In genomic region chr22:39232806-39233735, GRCh38 we compare ENCODE assay signal across 21 cellular contexts. TPM values are rescaled to one million over a fixed set of nuclear protein-coding genes. Genes with fewer than 3 reads are reported as not detected.
DNase-seq lines count a peak whose midpoint lies in the region; ATAC-seq and TF ChIP-seq lines count a peak whose summit lies in the region.
"Had no signal": no experiment of that assay in that cellular context is flagged by ENCODE, and none has a peak within 500 bp of the region (broad histone marks: within the 10 kb centered on the region; RNA-seq: fewer than 3 reads in every experiment).

No MANE protein-coding gene starts in this region.

- H3K27ac ChIP-seq in esophagus muscularis mucosa (replicated peaks in 1 of 4) = peak overlapping the region; percentile 60 to 80 (median 70)
- peak overlapping the region in 4 of 5 donors; percentile 65 to 86 (median 69) for H3K27ac ChIP-seq in stomach

- TF ChIP-seq CTCF in esophagus muscularis mucosa (IDR thresholded peaks at IDR 0.05) = no peak
- no peak for TF ChIP-seq CTCF in nephron (IDR thresholded peaks at IDR 0.05; ENCODE audit: unreplicated experiment in 3 of 3)
- no peak for TF ChIP-seq CTCF in stomach (IDR thresholded peaks at IDR 0.05)
- TF ChIP-seq CTCF in foreskin fibroblast (IDR thresholded peaks at IDR 0.05; ENCODE audit: low read depth, low read length) = no peak
- TF ChIP-seq CTCF in WTC11 (IDR thresholded peaks at IDR 0.05) = no peak

- DNase-seq in Right ventricle myocardium inferior (ENCODE audit: missing footprints) (peak; percentile 37), cardiac septum (ENCODE audit: low spot score) (no peak), esophagus muscularis mucosa (ENCODE audit: extremely low spot score) (no peak), stomach (no peak), foreskin fibroblast (no peak), WTC11 (ENCODE audit: low spot score) (no peak)
- DNase-seq: activated CD4-positive, alpha-beta T cell treated with anti-CD3 and anti-CD28 coated beads for 1 hour; DND-41; effector memory CD8-positive, alpha-beta T cell; NCI-H1092; NCI-H2029; nucleus accumbens; PC-3; stimulated activated CD4-positive, alpha-beta T cell treated with anti-CD3 and anti-CD28 coated beads, Interleukin-12 subunit alpha, Interleukin-12 subunit beta, amount 100 ng/mL, for 4 hours; stimulated activated CD4-positive, alpha-beta T cell treated with anti-CD3 and anti-CD28 coated beads, Interleukin-4, amount 100 ng/mL, for 4 hours had no signal

- CTCF ChIA-PET in WTC11 (lab: Charles Lee) = interaction anchor here (0.6 to 1.7 kb wide), 4 partner anchors 11 to 62 kb away, joined by 3 to 9 read pairs (median 5); partner anchors contain the start of gene PDGFB

- H3K27ac Mint-ChIP-seq in nephron (peak overlapping the region; percentile 57 to 77 (median 75)), WTC11 (no peak overlapping the region)
- H3K27ac Mint-ChIP-seq: activated naive CD4-positive, alpha-beta T cell treated with anti-CD3 and anti-CD28 coated beads, Interleukin-2, amount 50 U/mL, for 24 hours; activated T-helper 1 cell treated with anti-CD3 and anti-CD28 coated beads, Interleukin-12 subunit alpha, Interleukin-12 subunit beta, Interleukin-2, Interleukin-4 antibody, amounts not matched to agents 30 ng/mL and 10 ng/mL and 1 ng/mL, durations not matched to agents 14 hours and 24 hours and 36 hours; B cell; effector memory CD8-positive, alpha-beta T cell had no signal

- 75% methylated on average over 24 of the region's 25 CpGs for WGBS in esophagus muscularis mucosa
- WGBS in stomach, 5 donors = 75 to 87% (median 82%) methylated on average over 25 of the region's 25 CpGs

- ATAC-seq in Right ventricle myocardium inferior = no peak
- no peak for ATAC-seq in HG03342 (IDR thresholded peaks at IDR 0.05; ENCODE audit: unreplicated experiment)
- no peak for ATAC-seq in WTC11
- ATAC-seq: effector memory CD8-positive, alpha-beta T cell; PC-3 had no signal

- intact Hi-C loops in Right ventricle myocardium inferior (cut with DNase I) (no loop called here), cardiac septum (cut with DNase I) (no loop called here), esophagus muscularis mucosa (cut with DNase I) (no loop called here), stomach (cut with DNase I; ENCODE audit: low total_unique reads) (no loop called here)

- POLR2A ChIA-PET in WTC11 (lab: Charles Lee) = no interaction called here

- H3K9me3 ChIP-seq in esophagus muscularis mucosa (no peaks in the 10 kb centered on the region), stomach (no peaks in the 10 kb centered on the region)
- H3K9me3 ChIP-seq: A549 had no signal

- peaks cover 55 to 74% (median 66%) of the 10 kb centered on the region in 4 donors for H3K4me1 ChIP-seq in esophagus muscularis mucosa
- peaks cover 38 to 53% (median 44%) of the 10 kb centered on the region in 4 donors for H3K4me1 ChIP-seq in stomach

- H3K4me3 ChIP-seq in esophagus muscularis mucosa (no peak overlapping the region), stomach (no peak overlapping the region), foreskin fibroblast (ENCODE audit: low read depth in 1 of 2, low read length in 2 of 2) (no peak overlapping the region)
- H3K4me3 ChIP-seq: A549 had no signal

- peaks cover 0 to 56% (median 30%) of the 10 kb centered on the region in 4 donors for H3K36me3 ChIP-seq in esophagus muscularis mucosa
- peaks cover 0 to 41% (median 32%) of the 10 kb centered on the region in 4 donors for H3K36me3 ChIP-seq in stomach

- TF ChIP-seq EP300 in esophagus muscularis mucosa (IDR thresholded peaks at IDR 0.05) = no peak
- TF ChIP-seq EP300 in stomach (IDR thresholded peaks at IDR 0.05) = no peak

- H3K36me3 Mint-ChIP-seq in nephron (ENCODE audit: low read depth) (peaks cover 4% of the 10 kb centered on the region), WTC11 (peaks cover 9% of the 10 kb centered on the region)
- H3K36me3 Mint-ChIP-seq: activated naive CD4-positive, alpha-beta T cell treated with anti-CD3 and anti-CD28 coated beads, Interleukin-2, amount 50 U/mL, for 24 hours had no signal

- peaks cover 21% of the 10 kb centered on the region for H3K27me3 Mint-ChIP-seq in nephron (ENCODE audit: low read depth)
- peaks cover 41% of the 10 kb centered on the region for H3K27me3 Mint-ChIP-seq in WTC11 (ENCODE audit: low read depth)
- H3K27me3 Mint-ChIP-seq: effector memory CD8-positive, alpha-beta T cell had no signal

- TF ChIP-seq POLR2A in esophagus muscularis mucosa (IDR thresholded peaks at IDR 0.05; ENCODE audit: low read depth) (no peak), stomach (IDR thresholded peaks at IDR 0.05) (no peak)

- H3K27me3 ChIP-seq in esophagus muscularis mucosa = peaks cover 0 to 36% (median 0%) of the 10 kb centered on the region in 4 donors
- H3K27me3 ChIP-seq in stomach = peaks cover 0 to 81% (median 13%) of the 10 kb centered on the region in 3 donors

- H3K4me3 Mint-ChIP-seq in nephron = peak overlapping the region in 1 of 3 experiments; percentile 53
- H3K4me3 Mint-ChIP-seq in WTC11 = no peak overlapping the region
- H3K4me3 Mint-ChIP-seq: activated naive CD4-positive, alpha-beta T cell treated with anti-CD3 and anti-CD28 coated beads, Interleukin-2, amount 50 U/mL, for 24 hours; activated T-helper 1 cell treated with anti-CD3 and anti-CD28 coated beads, Interleukin-12 subunit alpha, Interleukin-12 subunit beta, Interleukin-2, Interleukin-4 antibody, amounts not matched to agents 30 ng/mL and 10 ng/mL and 1 ng/mL, durations not matched to agents 14 hours and 24 hours and 36 hours; B cell; effector memory CD8-positive, alpha-beta T cell had no signal

- H3K9me3 Mint-ChIP-seq in nephron (no peaks in the 10 kb centered on the region), WTC11 (no peaks in the 10 kb centered on the region)
- H3K9me3 Mint-ChIP-seq: activated naive CD4-positive, alpha-beta T cell treated with anti-CD3 and anti-CD28 coated beads, Interleukin-2, amount 50 U/mL, for 24 hours; activated T-helper 1 cell treated with anti-CD3 and anti-CD28 coated beads, Interleukin-12 subunit alpha, Interleukin-12 subunit beta, Interleukin-2, Interleukin-4 antibody, amounts not matched to agents 30 ng/mL and 10 ng/mL and 1 ng/mL, durations not matched to agents 14 hours and 24 hours and 36 hours; effector memory CD8-positive, alpha-beta T cell had no signal

- peaks cover 66% of the 10 kb centered on the region for H3K4me1 Mint-ChIP-seq in nephron
- peaks cover 69% of the 10 kb centered on the region for H3K4me1 Mint-ChIP-seq in WTC11

TF ChIP-seq in WTC11, 78 proteins besides CTCF, POLR2A, EP300 and RAD21:
- TF ChIP-seq RORB (CRISPR knock-in tag; IDR thresholded peaks at IDR 0.05) = no peak
- TF ChIP-seq JAZF1 (CRISPR knock-in tag; IDR thresholded peaks at IDR 0.05) = no peak
- TF ChIP-seq MLX (CRISPR knock-in tag; IDR thresholded peaks at IDR 0.05) = no peak
- TF ChIP-seq ZNF423 (CRISPR knock-in tag; IDR thresholded peaks at IDR 0.05) = no peak
- no peak for TF ChIP-seq ZNF138 (CRISPR knock-in tag; conservative IDR thresholded peaks at IDR 0.05)
- no peak for TF ChIP-seq NR1H2 (CRISPR knock-in tag; IDR thresholded peaks at IDR 0.05)

RNA-seq across cellular contexts. Expression of gene PDGFB, which starts 11.7 kb away (rescaled TPM):
- total RNA-seq in Right ventricle myocardium inferior (19.7 TPM), cardiac septum (21.2 TPM), esophagus muscularis mucosa (10 to 100 TPM; 12.3 to 25.4 (median 18.8) TPM), stomach (10 to 100 TPM in 2 of 5 donors, 1 to 10 TPM in 3; 1.2 to 58.5 (median 9.5) TPM), WTC11 (2021) (6.8 to 9.2 TPM (median 7.7 TPM) in 3 replicates)
- polyA plus RNA-seq in stomach = 1 to 10 TPM; 3.6 to 4.1 (median 3.6) TPM
- total RNA-seq: B cell had no signal
